17 cellular contexts compared by ENCODE assay signal in the genomic region with DNA sequence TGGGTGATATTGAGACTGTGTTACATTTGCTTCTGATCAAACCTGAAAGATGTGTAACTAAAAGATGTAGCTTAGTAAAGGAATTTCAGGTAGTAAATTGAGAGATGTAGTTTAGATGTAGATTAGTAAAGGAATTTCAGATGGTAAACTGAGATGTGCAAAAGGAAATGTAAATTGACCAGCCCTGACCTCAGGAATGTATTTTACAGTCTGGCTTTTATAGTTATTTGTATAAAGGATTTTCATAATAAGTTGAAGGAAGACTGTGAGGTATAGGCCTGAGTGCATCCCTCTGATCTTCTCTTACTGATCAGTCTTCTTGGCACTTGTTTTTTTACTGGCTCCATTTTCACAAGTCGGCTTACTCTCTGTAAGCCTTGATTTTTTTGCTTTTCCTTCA. TPM values are rescaled to one million over a fixed set of nuclear protein-coding genes. Genes with fewer than 3 reads are reported as not detected.
DNase-seq lines count a peak whose midpoint lies in the region; ATAC-seq and TF ChIP-seq lines count a peak whose summit lies in the region.
"Had no signal": no experiment of that assay in that cellular context is flagged by ENCODE, and none has a peak within 500 bp of the region (broad histone marks: within the 10 kb centered on the region; RNA-seq: fewer than 3 reads in every experiment).

No MANE protein-coding gene starts in this region.

- H3K36me3 ChIP-seq in OCI-LY1 (ENCODE audit: insufficient read depth, low read length), result no peaks in the 10 kb centered on the region
- H3K36me3 ChIP-seq: left lung, WERI-Rb-1 had no signal

- H3F3A ChIP-seq in OCI-LY1 (ENCODE audit: insufficient read depth, low read length), result no peaks in the 10 kb centered on the region; the same call in 1 of the 2 replicates

- H3K9me3 Mint-ChIP-seq in activated T-cell treated with anti-CD3 and anti-CD28 coated beads, Interleukin-2, amount 50 U/mL, for 4 hours, result no peaks in the 10 kb centered on the region
- H3K9me3 Mint-ChIP-seq in activated T-cell treated with anti-CD3 and anti-CD28 coated beads, Interleukin-2, amount 50 U/mL, for 24 hours, result no peaks in the 10 kb centered on the region

- H3K27ac Mint-ChIP-seq in activated T-cell treated with anti-CD3 and anti-CD28 coated beads, Interleukin-2, amount 50 U/mL, for 24 hours, result no peak overlapping the region

- H3K27me3 Mint-ChIP-seq in activated T-cell treated with anti-CD3 and anti-CD28 coated beads, Interleukin-2, amount 50 U/mL, for 4 hours (ENCODE audit: low read depth), result no peaks in the 10 kb centered on the region
- no peaks in the 10 kb centered on the region for H3K27me3 Mint-ChIP-seq in activated T-cell treated with anti-CD3 and anti-CD28 coated beads, Interleukin-2, amount 50 U/mL, for 24 hours

- no peak for DNase-seq in activated T-cell treated with anti-CD3 and anti-CD28 coated beads, Interleukin-2, amount 50 U/mL, for 4 hours
- no peak for DNase-seq in activated T-cell treated with anti-CD3 and anti-CD28 coated beads, Interleukin-2, amount 50 U/mL, for 24 hours
- DNase-seq in caudate nucleus (lab: John Stamatoyannopoulos, UW) (no peak), renal cortical epithelial cell (ENCODE audit: low read depth) (peak; percentile 17), NCI-H226 (no peak), ureter (ENCODE audit: low spot score) (no peak)
- DNase-seq: ACHN; activated CD8-positive, alpha-beta memory T cell treated with anti-CD3 and anti-CD28 coated beads, Interleukin-2, amount 50 U/mL, for 4 hours; aorta; GF-D8; left lung; MV-4-11; stimulated activated CD4-positive, alpha-beta T cell treated with anti-CD3 and anti-CD28 coated beads, Interleukin-4, amount 100 ng/mL, for 1 hour; WERI-Rb-1 had no signal

- H3K4me3 Mint-ChIP-seq in activated T-cell treated with anti-CD3 and anti-CD28 coated beads, Interleukin-2, amount 50 U/mL, for 4 hours, result peak overlapping the region; percentile 14
- H3K4me3 Mint-ChIP-seq in activated T-cell treated with anti-CD3 and anti-CD28 coated beads, Interleukin-2, amount 50 U/mL, for 24 hours, result no peak overlapping the region

- no peaks in the 10 kb centered on the region for H3K9me2 ChIP-seq in OCI-LY1 (ENCODE audit: low read depth, low read length)

- H3K4me1 Mint-ChIP-seq in activated T-cell treated with anti-CD3 and anti-CD28 coated beads, Interleukin-2, amount 50 U/mL, for 4 hours (ENCODE audit: low read depth), result peaks cover 73% of the 10 kb centered on the region
- H3K4me1 Mint-ChIP-seq in activated T-cell treated with anti-CD3 and anti-CD28 coated beads, Interleukin-2, amount 50 U/mL, for 24 hours (ENCODE audit: low read depth), result peaks cover 76% of the 10 kb centered on the region

- H3K36me3 Mint-ChIP-seq in activated T-cell treated with anti-CD3 and anti-CD28 coated beads, Interleukin-2, amount 50 U/mL, for 4 hours (ENCODE audit: insufficient read depth), result peaks cover 5% of the 10 kb centered on the region
- H3K36me3 Mint-ChIP-seq in activated T-cell treated with anti-CD3 and anti-CD28 coated beads, Interleukin-2, amount 50 U/mL, for 24 hours (ENCODE audit: low read depth), result peaks cover 10% of the 10 kb centered on the region

- H3K27ac ChIP-seq in OCI-LY1 (ENCODE audit: low read depth, low read length, poor library complexity, severe bottlenecking), result no peak overlapping the region
- H3K27ac ChIP-seq in caudate nucleus (ENCODE audit: low read depth, low read length), result peak overlapping the region; percentile 68
- H3K27ac ChIP-seq: left lung, WERI-Rb-1 had no signal

- no peaks in the 10 kb centered on the region for H4K20me1 ChIP-seq in OCI-LY1 (ENCODE audit: insufficient read depth, low read length)

- peak overlapping the region; percentile 6 for H3K4me3 ChIP-seq in OCI-LY1 (ENCODE audit: low read depth, low read length, poor library complexity, severe bottlenecking)

- H2AFZ ChIP-seq in OCI-LY1 (ENCODE audit: low read length), result no peak overlapping the region

- no peak for TF ChIP-seq CTCF in OCI-LY1 (IDR thresholded peaks at IDR 0.05; ENCODE audit: low read length)

- no peaks in the 10 kb centered on the region for H3K9me3 ChIP-seq in OCI-LY1 (ENCODE audit: low read length)
- H3K9me3 ChIP-seq: Caco-2, left lung had no signal

- peaks cover 59% of the 10 kb centered on the region for H3K4me1 ChIP-seq in OCI-LY1 (ENCODE audit: insufficient read depth, low read length, severe bottlenecking)

- no peaks in the 10 kb centered on the region for H3K27me3 ChIP-seq in OCI-LY1 (ENCODE audit: insufficient read depth, low read length)
- H3K27me3 ChIP-seq: left lung had no signal

- H3K79me2 ChIP-seq in OCI-LY1 (ENCODE audit: insufficient read depth, low read length), result peaks cover 26% of the 10 kb centered on the region

- H3K4me2 ChIP-seq in OCI-LY1 (ENCODE audit: low read length), result peak overlapping the region; percentile 31; the same call in 1 of the 2 replicates

- ATAC-seq in activated T-cell treated with anti-CD3 and anti-CD28 coated beads, Interleukin-2, amount 50 U/mL, for 4 hours, result no peak
- no peak for ATAC-seq in HG02981 (IDR thresholded peaks at IDR 0.05; ENCODE audit: unreplicated experiment)
- ATAC-seq: left lung had no signal

- H3K9ac ChIP-seq in OCI-LY1 (ENCODE audit: low read length), result no peak overlapping the region

RNA-seq across cellular contexts. Expression of a gene that starts 3.2 kb away (rescaled TPM):
- 10 to 100 TPM; 13.8 to 19.3 (median 16.7) TPM for total RNA-seq in activated T-cell treated with anti-CD3 and anti-CD28 coated beads, Interleukin-2, amount 50 U/mL, for 4 hours
- total RNA-seq in renal cortical epithelial cell, result 18.8 and 30.9 TPM in 2 replicates
- total RNA-seq in ureter, result 23.7 TPM
